Comparison of ENCODE assay signal across 9 cellular contexts in genomic region chr1:193540511-193540910, GRCh38.
DNase-seq lines count a peak whose midpoint lies in the region; ATAC-seq and TF ChIP-seq lines count a peak whose summit lies in the region.
"Had no signal": no experiment of that assay in that cellular context is flagged by ENCODE, and none has a peak within 500 bp of the region (broad histone marks: within the 10 kb centered on the region; RNA-seq: fewer than 3 reads in every experiment).

No MANE protein-coding gene starts in this region.

- peaks cover 31 to 39% of the 10 kb centered on the region in 2 donors for H3K4me1 Mint-ChIP-seq in immature natural killer cell

- peaks cover 0 to 3% (median 1%) of the 10 kb centered on the region in 3 donors for H3K27me3 Mint-ChIP-seq in immature natural killer cell (ENCODE audit: low read depth in 3 of 3)

- no peaks in the 10 kb centered on the region for H3K9me3 ChIP-seq in tibial artery

- no peaks in the 10 kb centered on the region for H3K9me3 Mint-ChIP-seq in immature natural killer cell

- intact Hi-C loops in tibial artery (cut with DNase I; ENCODE audit: low total_unique reads): no loop called here
- intact Hi-C loops in dorsolateral prefrontal cortex (cut with DNase I): no loop called here

- DNase-seq in immature natural killer cell (no peak), tibial artery (no peak), NCI-H2171 treated with DMSO at 0.1 percent for 48 hours (lab: John Stamatoyannopoulos, UW) (no peak), dorsolateral prefrontal cortex (no peak)

- H3K4me3 ChIP-seq in tibial artery (no peak overlapping the region), dorsolateral prefrontal cortex (no peak overlapping the region)
- H3K4me3 ChIP-seq: cardiac muscle cell had no signal

- H3K27me3 ChIP-seq in tibial artery (no peaks in the 10 kb centered on the region), dorsolateral prefrontal cortex (no peaks in the 10 kb centered on the region)
- H3K27me3 ChIP-seq: cardiac muscle cell had no signal

- peak overlapping the region; percentile 77 to 96 (median 88) for H3K27ac Mint-ChIP-seq in immature natural killer cell

- H3K27ac ChIP-seq in tibial artery (no peak overlapping the region), dorsolateral prefrontal cortex (no peak overlapping the region)

- H3K36me3 ChIP-seq in tibial artery: no peaks in the 10 kb centered on the region
- H3K36me3 ChIP-seq: cardiac muscle cell had no signal

- ATAC-seq in GM18909 (IDR thresholded peaks at IDR 0.05; ENCODE audit: poor library complexity, unreplicated experiment): peak; percentile 14
- ATAC-seq in GM21619 (IDR thresholded peaks at IDR 0.05; ENCODE audit: unreplicated experiment): peak; percentile 2
- peak; percentile 0 for ATAC-seq in HG03558 (IDR thresholded peaks at IDR 0.05; ENCODE audit: extremely low read depth, unreplicated experiment)
- no peak for ATAC-seq in HG02642 (IDR thresholded peaks at IDR 0.05; ENCODE audit: poor library complexity, unreplicated experiment)

- H3K4me1 ChIP-seq in tibial artery: no peaks in the 10 kb centered on the region

- no peaks in the 10 kb centered on the region for H3K36me3 Mint-ChIP-seq in immature natural killer cell

- peak overlapping the region; percentile 75 to 84 (median 82) for H3K4me3 Mint-ChIP-seq in immature natural killer cell

- TF ChIP-seq CTCF in tibial artery (IDR thresholded peaks at IDR 0.05) (no peak), dorsolateral prefrontal cortex (IDR thresholded peaks at IDR 0.05 in 54 of 56, conservative IDR thresholded peaks at IDR 0.05 in 2 of 56; ENCODE audit: low read depth in 1 of 56, partially characterized antibody in 56 of 56) (no peak)
